In the genomic region with DNA sequence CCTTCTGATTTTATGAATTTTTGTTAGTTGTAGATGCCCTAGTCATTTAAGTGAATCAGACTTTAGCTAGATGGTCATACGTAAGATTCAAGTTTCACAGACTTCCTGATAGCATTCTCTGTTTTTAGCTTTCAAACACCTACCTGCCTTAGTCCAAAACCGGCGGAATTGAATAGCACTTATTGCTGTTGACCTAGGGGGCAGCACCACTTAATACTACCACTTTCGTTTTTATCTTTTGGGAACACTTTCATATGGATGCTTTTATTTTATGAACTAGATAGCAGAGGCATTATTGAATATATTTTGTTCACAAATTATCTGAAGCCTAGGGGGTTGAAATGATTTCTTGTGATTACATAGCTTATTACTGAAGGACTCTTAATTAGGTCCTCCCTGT, we compare ENCODE assay signal across 15 cellular contexts. TPM values are rescaled to one million over a fixed set of nuclear protein-coding genes. Genes with fewer than 3 reads are reported as not detected.
DNase-seq lines count a peak whose midpoint lies in the region; ATAC-seq and TF ChIP-seq lines count a peak whose summit lies in the region.
"Had no signal": no experiment of that assay in that cellular context is flagged by ENCODE, and none has a peak within 500 bp of the region (broad histone marks: within the 10 kb centered on the region; RNA-seq: fewer than 3 reads in every experiment).

No MANE protein-coding gene starts in this region.

- CTCF ChIA-PET in Panc1 (lab: Charles Lee), result no interaction called here
- CTCF ChIA-PET in activated naive CD4-positive, alpha-beta T cell treated with anti-CD3 and anti-CD28 coated beads for 36 hours (lab: Charles Lee), result interaction anchor here (0.7 to 1.0 kb wide), 2 partner anchors 29 to 872 kb away, joined by 3 read pairs; no protein-coding TSS in a partner anchor

- ATAC-seq in Panc1, result no peak
- no peak for ATAC-seq in activated naive CD4-positive, alpha-beta T cell treated with anti-CD3 and anti-CD28 coated beads, Interleukin-2, amount 50 U/mL, for 72 hours
- no peak for ATAC-seq in HG02870 (IDR thresholded peaks at IDR 0.05; ENCODE audit: unreplicated experiment)
- ATAC-seq: activated T-helper 17 cell treated with anti-CD3 and anti-CD28 coated beads, Interleukin-2, amount 50 U/mL, for 72 hours; K562; Right ventricle myocardium inferior had no signal

- no peaks in the 10 kb centered on the region for H3K27me3 Mint-ChIP-seq in activated naive CD4-positive, alpha-beta T cell treated with anti-CD3 and anti-CD28 coated beads for 36 hours (ENCODE audit: low read depth)
- H3K27me3 Mint-ChIP-seq: activated T-helper 17 cell treated with anti-CD3 and anti-CD28 coated beads, Interleukin-2, amount 50 U/mL, for 72 hours had no signal

- H3K4me3 ChIP-seq in H7 (ENCODE audit: insufficient read depth, low read depth, low read length) (no peak overlapping the region), Panc1 (ENCODE audit: low read depth in 2 of 2, low read length in 2 of 2) (no peak overlapping the region), fibroblast of villous mesenchyme (ENCODE audit: low read depth, low read length) (no peak overlapping the region)
- H3K4me3 ChIP-seq: ascending aorta, K562, thoracic aorta had no signal

- no peak overlapping the region for H3K4me3 Mint-ChIP-seq in activated naive CD4-positive, alpha-beta T cell treated with anti-CD3 and anti-CD28 coated beads for 36 hours
- H3K4me3 Mint-ChIP-seq: activated T-helper 17 cell treated with anti-CD3 and anti-CD28 coated beads, Interleukin-2, amount 50 U/mL, for 72 hours had no signal

- no peaks in the 10 kb centered on the region for H3K4me1 Mint-ChIP-seq in activated naive CD4-positive, alpha-beta T cell treated with anti-CD3 and anti-CD28 coated beads for 36 hours (ENCODE audit: low read depth)

- H3K27ac ChIP-seq in 22Rv1, result no peak overlapping the region
- H3K27ac ChIP-seq in Panc1 (ENCODE audit: low read length), result no peak overlapping the region
- H3K27ac ChIP-seq: ascending aorta, thoracic aorta had no signal

- no peak overlapping the region for H3K27ac Mint-ChIP-seq in activated naive CD4-positive, alpha-beta T cell treated with anti-CD3 and anti-CD28 coated beads, Interleukin-2, amount 50 U/mL, for 72 hours
- no peak overlapping the region for H3K27ac Mint-ChIP-seq in activated naive CD4-positive, alpha-beta T cell treated with anti-CD3 and anti-CD28 coated beads for 36 hours

- peaks cover 3% of the 10 kb centered on the region; the same call in 1 of the 2 replicates for H3K36me3 ChIP-seq in H7 (replicated peaks; ENCODE audit: control insufficient read depth, insufficient read depth, low read length)
- no peaks in the 10 kb centered on the region; the same call in none of the 2 replicates for H3K36me3 ChIP-seq in Panc1 (ENCODE audit: control insufficient read depth, insufficient read depth, low read length)

- POLR2A ChIA-PET in Panc1 (lab: Charles Lee), result no interaction called here

- DNase-seq in H7 (peak; percentile 31), Panc1 (ENCODE audit: low read depth, low spot score) (no peak), fibroblast of villous mesenchyme (ENCODE audit: low read depth) (peak; percentile 9), AG20443 (ENCODE audit: low spot score) (no peak)
- DNase-seq in activated naive CD4-positive, alpha-beta T cell treated with anti-CD3 and anti-CD28 coated beads, Interleukin-2, amount 50 U/mL, for 72 hours (ENCODE audit: low spot score in 2 of 2), result no peak
- DNase-seq in activated naive CD4-positive, alpha-beta T cell treated with anti-CD3 and anti-CD28 coated beads for 36 hours, result no peak
- DNase-seq: NCI-H526 treated with DMSO at 0.1 percent for 48 hours, posterior cingulate gyrus had no signal

- intact Hi-C loops in Panc1 (cut with micrococcal nuclease; ENCODE audit: unreplicated experiment), result no loop called here
- intact Hi-C loops in activated naive CD4-positive, alpha-beta T cell treated with anti-CD3 and anti-CD28 coated beads for 36 hours (cut with micrococcal nuclease), result no loop called here

- peaks cover 0 to 14% of the 10 kb centered on the region in 2 donors for H3K36me3 Mint-ChIP-seq in activated naive CD4-positive, alpha-beta T cell treated with anti-CD3 and anti-CD28 coated beads, Interleukin-2, amount 50 U/mL, for 72 hours
- peaks cover 30% of the 10 kb centered on the region for H3K36me3 Mint-ChIP-seq in activated naive CD4-positive, alpha-beta T cell treated with anti-CD3 and anti-CD28 coated beads for 36 hours (ENCODE audit: low read depth)

- TF ChIP-seq CTCF in 22Rv1 (IDR thresholded peaks at IDR 0.05), result peak; percentile 26; the same call in 1 of the 2 replicates
- peak; percentile 20; the same call in 1 of the 2 replicates for TF ChIP-seq CTCF in Panc1 (IDR thresholded peaks at IDR 0.05)
- TF ChIP-seq CTCF in fibroblast of villous mesenchyme (IDR thresholded peaks at IDR 0.05; ENCODE audit: insufficient read depth, low read depth, low read length), result peak; percentile 33

- in situ Hi-C loops in Panc1 (cut with HindIII; ENCODE audit: low pct_unique_long_range_greater_than_20kb, low sequenced_read_pairs), result no loop called here

- H3K4me1 ChIP-seq in Panc1 (ENCODE audit: control insufficient read depth, insufficient read depth, low read length), result no peaks in the 10 kb centered on the region
- H3K4me1 ChIP-seq: ascending aorta had no signal

- no peaks in the 10 kb centered on the region for H3K9me3 Mint-ChIP-seq in activated naive CD4-positive, alpha-beta T cell treated with anti-CD3 and anti-CD28 coated beads, Interleukin-2, amount 50 U/mL, for 72 hours
- no peaks in the 10 kb centered on the region for H3K9me3 Mint-ChIP-seq in activated naive CD4-positive, alpha-beta T cell treated with anti-CD3 and anti-CD28 coated beads for 36 hours
- H3K9me3 Mint-ChIP-seq: activated T-helper 17 cell treated with anti-CD3 and anti-CD28 coated beads, Interleukin-2, amount 50 U/mL, for 72 hours had no signal

- no peaks in the 10 kb centered on the region for H3K9me3 ChIP-seq in Panc1 (ENCODE audit: control insufficient read depth, insufficient read depth, low read depth, low read length)
- H3K9me3 ChIP-seq: ascending aorta, thoracic aorta had no signal

- BruUV-seq in Panc1 (replicated peaks; lab: Mats Ljungman, UMichigan), result TSS peak; percentile 39

- H3K27me3 ChIP-seq in H7 (ENCODE audit: control insufficient read depth, insufficient read depth, low read length) (no peaks in the 10 kb centered on the region), Panc1 (ENCODE audit: control insufficient read depth, insufficient read depth, low read length) (no peaks in the 10 kb centered on the region)
- H3K27me3 ChIP-seq: ascending aorta had no signal

RNA-seq across cellular contexts. Expression of gene TADA2A, which starts 31.5 kb away (rescaled TPM):
- total RNA-seq in H7 (2014; rRNA removed; shearing (Covaris generic)), result 12.5 and 16.3 TPM in 2 replicates
- 11.4 TPM for total RNA-seq in Panc1 (2021; ENCODE audit: unreplicated experiment)
- polyA plus RNA-seq in Panc1 (2012; ENCODE audit: insufficient read length), result 5.5 TPM
- total RNA-seq in fibroblast of villous mesenchyme, result 15.5 and 16.1 TPM in 2 replicates
- total RNA-seq in activated naive CD4-positive, alpha-beta T cell treated with anti-CD3 and anti-CD28 coated beads, Interleukin-2, amount 50 U/mL, for 72 hours, result 10 to 100 TPM; 24.8 to 33.4 TPM
- 10 to 100 TPM; 27.3 to 29.5 TPM for total RNA-seq in activated naive CD4-positive, alpha-beta T cell treated with anti-CD3 and anti-CD28 coated beads for 36 hours

RNA-seq across cellular contexts. Expression of gene ACACA, which starts 31.5 kb away (rescaled TPM):
- 31.6 and 55.4 TPM in 2 replicates for total RNA-seq in H7 (2014; rRNA removed; shearing (Covaris generic))
- 131 TPM for total RNA-seq in Panc1 (2021; ENCODE audit: unreplicated experiment)
- 54.5 TPM for polyA plus RNA-seq in Panc1 (2012; ENCODE audit: insufficient read length)
- total RNA-seq in fibroblast of villous mesenchyme, result 70.2 and 89.4 TPM in 2 replicates
- 10 to 100 TPM; 47.6 to 59.9 TPM for total RNA-seq in activated naive CD4-positive, alpha-beta T cell treated with anti-CD3 and anti-CD28 coated beads, Interleukin-2, amount 50 U/mL, for 72 hours
- total RNA-seq in activated naive CD4-positive, alpha-beta T cell treated with anti-CD3 and anti-CD28 coated beads for 36 hours, result 10 to 100 TPM; 52.6 to 59.8 TPM

RNA-seq across cellular contexts. Expression of gene DUSP14, which starts 51.5 kb away (rescaled TPM):
- total RNA-seq in H7 (2014; rRNA removed; shearing (Covaris generic)), result 30.7 and 31.9 TPM in 2 replicates
- total RNA-seq in Panc1 (2021; ENCODE audit: unreplicated experiment), result 23.1 TPM
- 21.7 TPM for polyA plus RNA-seq in Panc1 (2012; ENCODE audit: insufficient read length)
- total RNA-seq in fibroblast of villous mesenchyme, result 65.7 and 91.5 TPM in 2 replicates
- 10 to 100 TPM in 1 of 2 donors, 1 to 10 TPM in 1; 7.6 to 13.1 TPM for total RNA-seq in activated naive CD4-positive, alpha-beta T cell treated with anti-CD3 and anti-CD28 coated beads, Interleukin-2, amount 50 U/mL, for 72 hours
- 1 to 10 TPM; 7.0 to 7.9 TPM for total RNA-seq in activated naive CD4-positive, alpha-beta T cell treated with anti-CD3 and anti-CD28 coated beads for 36 hours

Comparison
In these comparisons a context has a peak if more than half of its experiments do, and no peak if none do; other contexts are left out.
1. DNase-seq: peak in H7 (single experiment) and fibroblast of villous mesenchyme (single experiment); none in Panc1 (single experiment), activated naive CD4-positive, alpha-beta T cell treated with anti-CD3 and anti-CD28 coated beads, Interleukin-2, amount 50 U/mL, for 72 hours (0 of 2), AG20443 (single experiment) and activated naive CD4-positive, alpha-beta T cell treated with anti-CD3 and anti-CD28 coated beads for 36 hours (single experiment).
2. Peak in every context shown above with its lines, with median percentiles within 50 percentile points of each other: CTCF ChIP-seq.